In the genomic region with DNA sequence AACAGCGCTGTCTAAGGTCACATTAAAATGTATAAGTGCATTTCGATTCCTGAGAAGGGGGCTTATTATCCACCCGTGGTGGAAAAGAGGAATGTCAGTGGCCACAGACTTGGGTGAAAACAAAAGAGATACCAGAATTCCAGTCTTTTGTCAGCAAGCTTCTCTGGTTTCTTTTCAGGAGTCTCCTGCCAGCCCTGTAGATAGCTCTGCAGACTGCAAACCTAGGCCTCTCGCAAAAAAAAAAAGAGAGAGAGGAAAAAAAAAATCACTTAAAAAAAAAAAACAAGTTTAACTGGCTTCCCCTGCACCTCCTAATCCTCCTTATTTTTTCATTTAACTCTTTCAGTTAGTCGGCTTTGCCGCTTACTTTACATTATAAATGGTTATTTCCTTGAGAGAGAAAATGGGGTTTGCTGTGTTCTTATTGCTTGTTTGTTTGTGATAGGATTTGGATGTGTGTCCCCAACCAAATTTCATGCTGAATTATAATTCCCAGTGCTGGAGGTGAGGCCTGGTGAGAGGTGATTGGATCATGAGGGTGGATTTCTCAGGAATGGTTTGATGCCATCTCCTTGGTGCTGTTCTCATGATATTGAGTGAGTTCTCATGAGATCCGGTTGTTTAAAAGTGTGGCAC, we compare ENCODE assay signal across 25 cellular contexts.
DNase-seq lines count a peak whose midpoint lies in the region; ATAC-seq, FAIRE-seq and TF ChIP-seq lines count a peak whose summit lies in the region.
"Had no signal": no experiment of that assay in that cellular context is flagged by ENCODE, and none has a peak within 500 bp of the region (broad histone marks: within the 10 kb centered on the region; RNA-seq: fewer than 3 reads in every experiment).

No MANE protein-coding gene starts in this region.

- no peak overlapping the region for H4K8ac ChIP-seq in H1 (ENCODE audit: extremely low read depth, insufficient read depth, low read length)

- H3K9me2 ChIP-seq in GM23338 (ENCODE audit: insufficient read depth) = peaks cover 9% of the 10 kb centered on the region; the same call in 1 of the 2 replicates

- dilution Hi-C loops in mammary epithelial cell (cut with HindIII; ENCODE audit: low sequenced_read_pairs) = no loop called here

- H3K27me3 ChIP-seq in GM23338 (ENCODE audit: insufficient read depth) (no peaks in the 10 kb centered on the region), H1 (replicated peaks in 1 of 4; ENCODE audit: control insufficient read depth in 3 of 4, extremely low read depth in 1 of 4, insufficient read depth in 3 of 4, low read length in 3 of 4) (no peaks in the 10 kb centered on the region), mammary epithelial cell (ENCODE audit: insufficient read depth, low read length) (no peaks in the 10 kb centered on the region), WERI-Rb-1 (ENCODE audit: insufficient read depth, low read depth, severe bottlenecking) (peaks cover 52% of the 10 kb centered on the region)

- H3K9me3 ChIP-seq in H1 (ENCODE audit: insufficient read depth in 2 of 2, low read depth in 1 of 2, low read length in 1 of 2) (peaks cover 4 to 6% of the 10 kb centered on the region in 2 experiments; a peak in 3 of 4 replicates), mammary epithelial cell (replicated peaks; ENCODE audit: insufficient read depth, low read length) (no peaks in the 10 kb centered on the region), WERI-Rb-1 (ENCODE audit: severe bottlenecking) (peaks cover 5% of the 10 kb centered on the region)

- no TSS peak for BruUV-seq in mammary epithelial cell (replicated peaks; lab: Mats Ljungman, UMichigan)

- H2AFZ ChIP-seq in GM23338 (peak overlapping the region; percentile 52), H1 (ENCODE audit: low read length) (peak overlapping the region; percentile 70; the same call in 1 of the 2 replicates), mammary epithelial cell (ENCODE audit: low read depth, low read length) (no peak overlapping the region)
- H2AFZ ChIP-seq: GM23248 had no signal

- peaks cover 16% of the 10 kb centered on the region for H3K4me1 Mint-ChIP-seq in GM23338
- H3K4me1 Mint-ChIP-seq in mesothelial cell of epicardium = peaks cover 38% of the 10 kb centered on the region
- H3K4me1 Mint-ChIP-seq: B cell, CD14-positive monocyte, IgD-negative memory B cell had no signal

- H3K56ac ChIP-seq in H1 (replicated peaks; ENCODE audit: insufficient read length, low read depth, low read length) = no peak overlapping the region

- WGBS in H1 (ENCODE audit: extremely low coverage in 1 of 2, insufficient coverage in 1 of 2, insufficient read length in 1 of 2, insufficient replicate concordance in 2 of 2, low coverage in 1 of 2, low lambda C conversion rate in 2 of 2, missing lambda C conversion rate in 1 of 2), 2 experiments = 66% methylated on average over 7 of the region's 7 CpGs; no CpG with 5 or more reads in 1 of the 2 experiments
- WGBS in mammary epithelial cell (ENCODE audit: low coverage, missing lambda C conversion rate) = 79% methylated on average over 7 of the region's 7 CpGs

- H3K4me3 Mint-ChIP-seq in GM23338 (no peak overlapping the region; the same call in 2 of the 3 replicates), mesothelial cell of epicardium (peak overlapping the region; percentile 14)
- H3K4me3 Mint-ChIP-seq: B cell, CD14-positive monocyte, IgD-negative memory B cell had no signal

- H2BK20ac ChIP-seq in H1 (ENCODE audit: low read length) = peak overlapping the region; percentile 67; the same call in 1 of the 2 replicates

- no peak overlapping the region for H3K14ac ChIP-seq in H1 (ENCODE audit: insufficient read length)

- H3K79me1 ChIP-seq in H1 (ENCODE audit: low read depth, low read length) = no peaks in the 10 kb centered on the region; the same call in 1 of the 2 replicates

- H2BK15ac ChIP-seq in H1 (ENCODE audit: low read length) = no peak overlapping the region

- no peaks in the 10 kb centered on the region for H3K23me2 ChIP-seq in H1 (ENCODE audit: low read depth, low read length)

- DNase-seq in DMS79 (lab: John Stamatoyannopoulos, UW) = peak; percentile 77
- peak; percentile 34 for DNase-seq in GM23338 (ENCODE audit: low spot score)
- DNase-seq in H1 (ENCODE audit: low read depth in 1 of 2, low spot score in 2 of 2) = no peak
- no peak for DNase-seq in mesothelial cell of epicardium (ENCODE audit: low spot score in 2 of 2, unreplicated experiment in 2 of 2)
- no peak for DNase-seq in hippocampal formation (lab: John Stamatoyannopoulos, UW)
- no peak for DNase-seq in mammary epithelial cell
- DNase-seq in WERI-Rb-1 = no peak
- DNase-seq: GM23248; NCI-H1417 treated with DMSO at 0.1 percent for 48 hours; NCI-H187; NCI-H226; NCI-H510A treated with DMSO at 0.1 percent for 48 hours; NCI-H748 treated with DMSO at 0.1 percent for 48 hours; NK-92 treated with Interleukin-12 subunit alpha and Interleukin-12 subunit beta, amount 100 ng/mL, for 24 hours; SIG-M5 had no signal

- CTCF ChIA-PET in H1 (lab: Charles Lee; ENCODE audit: partially characterized antibody) = no interaction called here
- CTCF ChIA-PET in mammary epithelial cell (lab: Charles Lee; ENCODE audit: low non-redundant PET) = no interaction called here

- H3K27ac ChIP-seq in GM23338 (ENCODE audit: low read depth) (peak overlapping the region; percentile 68; the same call in 1 of the 2 replicates), H1 (ENCODE audit: low read depth, low read length) (peak overlapping the region; percentile 60; the same call in 1 of the 2 replicates), mammary epithelial cell (ENCODE audit: insufficient read depth, low read depth, low read length) (no peak overlapping the region), WERI-Rb-1 (no peak overlapping the region)
- H3K27ac ChIP-seq: A549, GM23248 had no signal

- peak overlapping the region; percentile 28; the same call in 1 of the 2 replicates for H3K18ac ChIP-seq in H1 (ENCODE audit: extremely low read depth, low read length)

- no peak for TF ChIP-seq EP300 in H1 (IDR thresholded peaks at IDR 0.05; ENCODE audit: borderline replicate concordance in 1 of 2, low read depth in 2 of 2, low read length in 2 of 2)

- intact Hi-C loops in mammary epithelial cell (cut with micrococcal nuclease) = no loop called here

- H3K36me3 ChIP-seq in GM23338 (ENCODE audit: insufficient read depth) (no peaks in the 10 kb centered on the region; the same call in 1 of the 2 replicates), H1 (ENCODE audit: control insufficient read depth in 2 of 4, insufficient read depth in 4 of 4, low read length in 3 of 4) (no peaks in the 10 kb centered on the region), mammary epithelial cell (ENCODE audit: insufficient read depth, low read length) (no peaks in the 10 kb centered on the region), WERI-Rb-1 (no peaks in the 10 kb centered on the region)

- no peak for TF ChIP-seq RAD21 in H1 (IDR thresholded peaks at IDR 0.05 in 1 of 2, conservative IDR thresholded peaks at IDR 0.05 in 1 of 2; ENCODE audit: low read depth in 2 of 2, low read length in 2 of 2)

- H4K91ac ChIP-seq in H1 (replicated peaks; ENCODE audit: insufficient read length, low read length) = no peak overlapping the region

- no peak overlapping the region for H4K5ac ChIP-seq in H1 (ENCODE audit: insufficient read length, low read depth, low read length)

- H3K4me2 ChIP-seq in GM23338 (peak overlapping the region; percentile 30), H1 (ENCODE audit: insufficient read depth in 1 of 2, low read depth in 2 of 2, low read length in 2 of 2) (peak overlapping the region in 1 of 2 experiments; percentile 53; a peak in 2 of 4 replicates), mammary epithelial cell (ENCODE audit: insufficient read depth, low read depth, low read length) (no peak overlapping the region)
- H3K4me2 ChIP-seq: A549 had no signal

- H2BK12ac ChIP-seq in H1 (ENCODE audit: low read depth, low read length) = no peak overlapping the region; the same call in 1 of the 2 replicates

- H3K27ac Mint-ChIP-seq in GM23338 (peak overlapping the region; percentile 62), mesothelial cell of epicardium (peak overlapping the region; percentile 82)
- H3K27ac Mint-ChIP-seq: B cell, IgD-negative memory B cell had no signal

- FAIRE-seq in H1 (lab: Jason Lieb, UNC) = no peak
- FAIRE-seq: A549, GM12878, HTR-8/SVneo had no signal

- H3K4ac ChIP-seq in H1 (replicated peaks; ENCODE audit: insufficient read length, low read depth, low read length) = no peak overlapping the region

- no peak overlapping the region for H2BK120ac ChIP-seq in H1 (replicated peaks; ENCODE audit: low read depth, low read length)

- H4K20me1 ChIP-seq in GM23338 (replicated peaks; ENCODE audit: insufficient read depth) (no peaks in the 10 kb centered on the region), H1 (replicated peaks in 1 of 2; ENCODE audit: control insufficient read depth in 1 of 2, insufficient read depth in 2 of 2, low read length in 2 of 2) (no peaks in the 10 kb centered on the region), mammary epithelial cell (ENCODE audit: insufficient read depth, low read length) (no peaks in the 10 kb centered on the region)

- H3K4me1 ChIP-seq in GM23338 (ENCODE audit: insufficient read depth) (peaks cover 17% of the 10 kb centered on the region), H1 (replicated peaks in 1 of 4; ENCODE audit: control insufficient read depth in 3 of 4, insufficient read depth in 4 of 4, low read length in 3 of 4) (peaks cover 0 to 11% (median 7%) of the 10 kb centered on the region in 4 experiments; a peak in 4 of 7 replicates), mammary epithelial cell (ENCODE audit: insufficient read depth, low read length) (peaks cover 9% of the 10 kb centered on the region)
- H3K4me1 ChIP-seq: A549 had no signal

- TF ChIP-seq POLR2A in H1 (IDR thresholded peaks at IDR 0.05; ENCODE audit: control extremely low read depth in 1 of 2, low read depth in 2 of 2, low read length in 2 of 2) = no peak

- no peaks in the 10 kb centered on the region for H3K79me2 ChIP-seq in GM23338 (replicated peaks; ENCODE audit: insufficient read depth)
- H3K79me2 ChIP-seq in H1 (ENCODE audit: control insufficient read depth in 1 of 2, insufficient read depth in 2 of 2, low read length in 2 of 2) = no peaks in the 10 kb centered on the region
- no peaks in the 10 kb centered on the region for H3K79me2 ChIP-seq in mammary epithelial cell (ENCODE audit: insufficient read depth, low read length)

- H2BK5ac ChIP-seq in H1 (ENCODE audit: low read depth, low read length) = no peak overlapping the region

- TF ChIP-seq CTCF in GM23338 (conservative IDR thresholded peaks at IDR 0.05; ENCODE audit: low read depth in 2 of 2) = no peak
- no peak for TF ChIP-seq CTCF in H1 (IDR thresholded peaks at IDR 0.05; ENCODE audit: control extremely low read depth in 1 of 3, insufficient read depth in 1 of 3, low read depth in 1 of 3, low read length in 3 of 3)
- TF ChIP-seq CTCF in mesothelial cell of epicardium (IDR thresholded peaks at IDR 0.05; ENCODE audit: unreplicated experiment) = no peak
- TF ChIP-seq CTCF in mammary epithelial cell (conservative IDR thresholded peaks at IDR 0.05 in 1 of 2, IDR thresholded peaks at IDR 0.05 in 1 of 2; ENCODE audit: extremely low read depth in 1 of 2, insufficient read depth in 1 of 2, low read depth in 1 of 2, low read length in 2 of 2) = no peak
- TF ChIP-seq CTCF in WERI-Rb-1 (IDR thresholded peaks at IDR 0.05; ENCODE audit: low read depth, low read length) = no peak

- no peak overlapping the region for H2AK5ac ChIP-seq in H1 (ENCODE audit: low read depth, low read length)

- H3K27me3 Mint-ChIP-seq in GM23338 (ENCODE audit: insufficient read depth, low read depth, poor library complexity) (peaks cover 9% of the 10 kb centered on the region), mesothelial cell of epicardium (ENCODE audit: low read depth) (no peaks in the 10 kb centered on the region)
- H3K27me3 Mint-ChIP-seq: B cell, IgD-negative memory B cell had no signal

- POLR2A ChIA-PET in H1 (lab: Charles Lee; ENCODE audit: partially characterized antibody) = interaction anchor here (0.6 kb wide), 1 partner anchor 1862 kb away, joined by 3 read pairs; no protein-coding TSS in a partner anchor

- H3K36me3 Mint-ChIP-seq in GM23338 (ENCODE audit: low read depth) (peaks cover 34% of the 10 kb centered on the region), mesothelial cell of epicardium (peaks cover 8% of the 10 kb centered on the region)
- H3K36me3 Mint-ChIP-seq: CD14-positive monocyte, IgD-negative memory B cell had no signal

- in situ Hi-C loops in mammary epithelial cell (cut with MboI; ENCODE audit: low sequenced_read_pairs in 2 of 2) = no loop called here

- H3K23ac ChIP-seq in H1 (ENCODE audit: insufficient read length) = no peak overlapping the region

- peaks cover 4% of the 10 kb centered on the region; the same call in 1 of the 2 replicates for H3F3A ChIP-seq in GM23338 (replicated peaks; ENCODE audit: low read depth)

- H3K9ac ChIP-seq in H1 (replicated peaks in 1 of 4; ENCODE audit: extremely low read depth in 1 of 4, low read depth in 3 of 4, low read length in 3 of 4) (no peak overlapping the region), mammary epithelial cell (ENCODE audit: insufficient read depth, low read length) (no peak overlapping the region)
- H3K9ac ChIP-seq: GM23248 had no signal

- H3K9me3 Mint-ChIP-seq in GM23338 (peaks cover 37% of the 10 kb centered on the region), mesothelial cell of epicardium (peaks cover 22% of the 10 kb centered on the region)

- ATAC-seq in GM23338 (peak; percentile 76), HG02678 (IDR thresholded peaks at IDR 0.05; ENCODE audit: unreplicated experiment) (no peak)
- ATAC-seq: A549, GM12878, HCT116, Panc1, SK-N-SH treated with all-trans-retinoic acid at 6 μM for 48 hours had no signal

- H3K4me3 ChIP-seq in GM23338 = no peak overlapping the region
- no peak overlapping the region for H3K4me3 ChIP-seq in H1 (ENCODE audit: extremely low read depth in 1 of 4, insufficient read depth in 2 of 4, low read depth in 3 of 4, low read length in 4 of 4)
- H3K4me3 ChIP-seq in mammary epithelial cell (replicated peaks in 1 of 3; ENCODE audit: insufficient read depth in 1 of 3, low read depth in 2 of 3, low read length in 3 of 3) = no peak overlapping the region
- H3K4me3 ChIP-seq in WERI-Rb-1 (ENCODE audit: low read depth, low read length) = no peak overlapping the region
- H3K4me3 ChIP-seq: A549, GM12878, GM23248 had no signal

Comparison
In these comparisons a context has a peak if more than half of its experiments do, and no peak if none do; other contexts are left out.
1. DNase-seq: peak in DMS79 (single experiment) and GM23338 (single experiment); none in H1 (0 of 2), mesothelial cell of epicardium (0 of 2), hippocampal formation (0 of 2), mammary epithelial cell (single experiment) and WERI-Rb-1 (single experiment).
2. H3K27ac ChIP-seq: peak in GM23338 (single experiment) and H1 (single experiment); none in mammary epithelial cell (single experiment) and WERI-Rb-1 (single experiment).